27 cellular contexts compared by ENCODE assay signal in genomic region chr9:87874320-87874655, GRCh38. TPM values are rescaled to one million over a fixed set of nuclear protein-coding genes. Genes with fewer than 3 reads are reported as not detected.
A peak's percentile ranks its signal among the peaks of the same experiment; 100 is the strongest.
DNase-seq lines count a peak whose midpoint lies in the region; ATAC-seq and TF ChIP-seq lines count a peak whose summit lies in the region.
"Had no signal": no experiment of that assay in that cellular context is flagged by ENCODE, and none has a peak within 500 bp of the region (broad histone marks: within the 10 kb centered on the region; RNA-seq: fewer than 3 reads in every experiment).

No MANE protein-coding gene starts in this region.

- H3K79me1 ChIP-seq in neuronal stem cell (ENCODE audit: low read depth, low read length), result no peaks in the 10 kb centered on the region

- H2AFZ ChIP-seq in hepatocyte (no peak overlapping the region), neuronal stem cell (ENCODE audit: low read length) (peak overlapping the region; percentile 37)

- no peak overlapping the region for H3K23ac ChIP-seq in neuronal stem cell (ENCODE audit: low read depth, low read length, poor library complexity)

- H3K36me3 ChIP-seq in hepatocyte (replicated peaks; ENCODE audit: insufficient read depth, low read depth), result no peaks in the 10 kb centered on the region
- no peaks in the 10 kb centered on the region for H3K36me3 ChIP-seq in neuronal stem cell (replicated peaks in 1 of 2; ENCODE audit: control insufficient read depth in 2 of 2, insufficient read depth in 2 of 2, low read length in 2 of 2)
- H3K36me3 ChIP-seq: ovary, Peyer's patch, right atrium auricular region, thyroid gland had no signal

- H3K27ac ChIP-seq in hepatocyte, result peak overlapping the region; percentile 86
- no peak overlapping the region for H3K27ac ChIP-seq in neuronal stem cell (replicated peaks; ENCODE audit: low read length)
- H3K27ac ChIP-seq in right cardiac atrium (ENCODE audit: low read length), result no peak overlapping the region
- H3K27ac ChIP-seq: ovary, Peyer's patch, right atrium auricular region, thyroid gland had no signal

- no peak overlapping the region for H4K8ac ChIP-seq in neuronal stem cell (ENCODE audit: low read depth, low read length)

- DNase-seq in DMS 273 treated with DMSO at 0.1 percent for 48 hours (lab: John Stamatoyannopoulos, UW) (peak; percentile 86), LoVo (ENCODE audit: low spot score) (peak; percentile 24), hepatocyte (ENCODE audit: low spot score) (peak; percentile 11), neuronal stem cell (ENCODE audit: low spot score) (no peak), right cardiac atrium (no peak)
- DNase-seq: activated CD4-positive, alpha-beta T cell treated with anti-CD3 and anti-CD28 coated beads for 4 hours; activated naive CD4-positive, alpha-beta T cell treated with anti-CD3 and anti-CD28 coated beads, Interleukin-2, amount 50 U/mL, for 16 hours; anterior cingulate cortex; H9; kidney glomerular epithelial cell; NCI-H1417; NCI-H446 treated with DMSO at 0.1 percent for 48 hours; NK-92 treated with Interleukin-12 subunit alpha and Interleukin-12 subunit beta, amount 100 ng/mL, for 24 hours; stimulated activated naive CD8-positive, alpha-beta T cell treated with anti-CD3 and anti-CD28 coated beads, Interleukin-15, amount 100 ng/mL, for 72 hours; T-helper 1 cell; thyroid gland had no signal

- no peaks in the 10 kb centered on the region for H4K20me1 ChIP-seq in hepatocyte (ENCODE audit: insufficient read depth, poor library complexity, severe bottlenecking)

- intact Hi-C loops in right cardiac atrium (cut with DNase I), result no loop called here

- H3K18ac ChIP-seq in neuronal stem cell (ENCODE audit: low read length), result no peak overlapping the region

- H3K9me3 ChIP-seq in hepatocyte (ENCODE audit: low read depth), result no peaks in the 10 kb centered on the region
- H3K9me3 ChIP-seq in neuronal stem cell (replicated peaks in 1 of 2; ENCODE audit: control insufficient read depth in 2 of 2, insufficient read depth in 1 of 2, low read depth in 1 of 2, low read length in 2 of 2), result no peaks in the 10 kb centered on the region
- H3K9me3 ChIP-seq in right cardiac atrium (ENCODE audit: control insufficient read depth, low read length), result no peaks in the 10 kb centered on the region
- H3K9me3 ChIP-seq: ovary, Peyer's patch, thyroid gland had no signal

- H3K4me3 ChIP-seq in hepatocyte, result no peak overlapping the region
- no peak overlapping the region for H3K4me3 ChIP-seq in neuronal stem cell (ENCODE audit: low read length in 2 of 2)
- H3K4me3 ChIP-seq in right cardiac atrium (ENCODE audit: low read length), result no peak overlapping the region
- H3K4me3 ChIP-seq: ovary, Peyer's patch, right atrium auricular region, thyroid gland had no signal

- H3K27me3 ChIP-seq in hepatocyte, result no peaks in the 10 kb centered on the region
- peaks cover 0 to 2% (median 0%) of the 10 kb centered on the region in 3 experiments for H3K27me3 ChIP-seq in neuronal stem cell (ENCODE audit: control insufficient read depth in 3 of 3, insufficient read depth in 3 of 3, low read depth in 1 of 3, low read length in 3 of 3)
- no peaks in the 10 kb centered on the region for H3K27me3 ChIP-seq in right cardiac atrium (ENCODE audit: control insufficient read depth, insufficient read depth)
- H3K27me3 ChIP-seq: ovary, Peyer's patch, right atrium auricular region, thyroid gland had no signal

- H3K4me1 ChIP-seq in hepatocyte (ENCODE audit: insufficient read depth), result peaks cover 30% of the 10 kb centered on the region
- H3K4me1 ChIP-seq in neuronal stem cell (ENCODE audit: control insufficient read depth in 2 of 2, insufficient read depth in 1 of 2, low read depth in 1 of 2, low read length in 2 of 2), result peaks cover 0 to 2% of the 10 kb centered on the region in 2 donors
- no peaks in the 10 kb centered on the region for H3K4me1 ChIP-seq in right cardiac atrium (ENCODE audit: control insufficient read depth, insufficient read depth, low read length)
- H3K4me1 ChIP-seq: Peyer's patch, right atrium auricular region, thyroid gland had no signal

- no peak overlapping the region for H2BK5ac ChIP-seq in neuronal stem cell (ENCODE audit: low read length)

- no peak overlapping the region for H2AK5ac ChIP-seq in neuronal stem cell (ENCODE audit: low read depth, low read length)

- no peak overlapping the region for H2BK15ac ChIP-seq in neuronal stem cell (ENCODE audit: low read length)

- no peak overlapping the region for H4K91ac ChIP-seq in neuronal stem cell (ENCODE audit: low read depth, low read length, poor library complexity)

- no peak overlapping the region for H3K4me2 ChIP-seq in hepatocyte
- no peak overlapping the region for H3K4me2 ChIP-seq in neuronal stem cell (ENCODE audit: insufficient read depth, low read length, poor library complexity, severe bottlenecking)

- H3K9ac ChIP-seq in neuronal stem cell (ENCODE audit: low read depth, low read length, poor library complexity), result no peak overlapping the region

- 33% methylated on average over 8 of the region's 8 CpGs for WGBS in hepatocyte (ENCODE audit: low lambda C conversion rate, missing lambda C conversion rate)
- WGBS in neuronal stem cell (ENCODE audit: extremely low coverage in 2 of 2, insufficient read length in 2 of 2, insufficient replicate concordance in 1 of 2), 2 donors, result no CpG with 5 or more reads among the region's 8 CpGs
- WGBS in right cardiac atrium, result 64% methylated on average over 8 of the region's 8 CpGs

- ATAC-seq in HG02840 (IDR thresholded peaks at IDR 0.05; ENCODE audit: low FRiP score, unreplicated experiment) (no peak), HG02623 (IDR thresholded peaks at IDR 0.05; ENCODE audit: unreplicated experiment) (no peak), HG03108 (IDR thresholded peaks at IDR 0.05; ENCODE audit: unreplicated experiment) (no peak), right cardiac atrium (no peak)
- ATAC-seq: stimulated activated naive CD8-positive, alpha-beta T cell treated with anti-CD3 and anti-CD28 coated beads, Interleukin-15, amount 100 ng/mL, for 72 hours had no signal

- H2BK120ac ChIP-seq in neuronal stem cell (ENCODE audit: low read depth, low read length), result no peak overlapping the region

- H3K9me2 ChIP-seq in hepatocyte (replicated peaks; ENCODE audit: insufficient read depth), result no peaks in the 10 kb centered on the region

- H3K79me2 ChIP-seq in hepatocyte, result no peaks in the 10 kb centered on the region

- H3K14ac ChIP-seq in neuronal stem cell (ENCODE audit: low read length), result no peak overlapping the region

- H2BK12ac ChIP-seq in neuronal stem cell (ENCODE audit: low read length), result no peak overlapping the region

- H3K4ac ChIP-seq in neuronal stem cell (ENCODE audit: low read length), result no peak overlapping the region

- no peak for TF ChIP-seq CTCF in hepatocyte (IDR thresholded peaks at IDR 0.05; ENCODE audit: poor library complexity)

RNA-seq across cellular contexts. Expression of gene SPATA31E1, which starts 8.4 kb away (rescaled TPM):
- total RNA-seq in hepatocyte, result 0.08 TPM in 1 of 2 replicates, not detected in the other
- 0.05 TPM in 1 of 2 replicates, not detected in the other for polyA plus RNA-seq in hepatocyte
- polyA plus RNA-seq in neuronal stem cell (2013, experiment 1 of 2), result 0.01 TPM
- polyA plus RNA-seq in neuronal stem cell (2013, experiment 2 of 2), result 0.03 TPM
- not detected for total RNA-seq in right cardiac atrium
- polyA plus RNA-seq in right cardiac atrium, result not detected
- total RNA-seq: cardiac septum, fibroblast of lung, lung microvascular endothelial cell, M059J, ovary, Peyer's patch, right atrium auricular region had no signal
- polyA plus RNA-seq: CD14-positive monocyte, fibroblast of lung, ovary had no signal

RNA-seq across cellular contexts. Expression of gene SPATA31C1, which starts 43.5 kb away (rescaled TPM):
- total RNA-seq in hepatocyte (not detected in 2 replicates), right cardiac atrium (not detected)
- polyA plus RNA-seq in hepatocyte (not detected in 2 replicates), right cardiac atrium (not detected)
- polyA plus RNA-seq in neuronal stem cell (2013, experiment 1 of 2), result 0.04 TPM
- polyA plus RNA-seq in neuronal stem cell (2013, experiment 2 of 2), result 0.03 TPM
- total RNA-seq: cardiac septum, fibroblast of lung, lung microvascular endothelial cell, M059J, ovary, Peyer's patch, right atrium auricular region, thyroid gland had no signal
- polyA plus RNA-seq: CD14-positive monocyte, fibroblast of lung, ovary had no signal

Comparison
In these comparisons a context has a peak if more than half of its experiments do, and no peak if none do; other contexts are left out.
1. DNase-seq: peak in DMS 273 treated with DMSO at 0.1 percent for 48 hours (single experiment), LoVo (single experiment) and hepatocyte (single experiment); none in neuronal stem cell (single experiment) and right cardiac atrium (0 of 3).